In the genomic region with DNA sequence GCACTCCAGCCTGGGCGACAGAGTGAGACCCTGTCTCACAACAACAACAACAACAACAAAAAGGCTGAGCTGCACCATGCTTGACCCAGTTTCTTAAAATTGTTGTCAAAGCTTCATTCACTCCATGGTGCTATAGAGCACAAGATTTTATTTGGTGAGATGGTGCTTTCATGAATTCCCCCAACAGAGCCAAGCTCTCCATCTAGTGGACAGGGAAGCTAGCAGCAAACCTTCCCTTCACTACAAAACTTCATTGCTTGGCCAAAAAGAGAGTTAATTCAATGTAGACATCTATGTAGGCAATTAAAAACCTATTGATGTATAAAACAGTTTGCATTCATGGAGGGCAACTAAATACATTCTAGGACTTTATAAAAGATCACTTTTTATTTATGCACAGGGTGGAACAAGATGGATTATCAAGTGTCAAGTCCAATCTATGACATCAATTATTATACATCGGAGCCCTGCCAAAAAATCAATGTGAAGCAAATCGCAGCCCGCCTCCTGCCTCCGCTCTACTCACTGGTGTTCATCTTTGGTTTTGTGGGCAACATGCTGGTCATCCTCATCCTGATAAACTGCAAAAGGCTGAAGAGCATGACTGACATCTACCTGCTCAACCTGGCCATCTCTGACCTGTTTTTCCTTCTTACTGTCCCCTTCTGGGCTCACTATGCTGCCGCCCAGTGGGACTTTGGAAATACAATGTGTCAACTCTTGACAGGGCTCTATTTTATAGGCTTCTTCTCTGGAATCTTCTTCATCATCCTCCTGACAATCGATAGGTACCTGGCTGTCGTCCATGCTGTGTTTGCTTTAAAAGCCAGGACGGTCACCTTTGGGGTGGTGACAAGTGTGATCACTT, we compare ENCODE assay signal across 9 cellular contexts. TPM values are rescaled to one million over a fixed set of nuclear protein-coding genes. Genes with fewer than 3 reads are reported as not detected.
DNase-seq lines count a peak whose midpoint lies in the region; ATAC-seq, FAIRE-seq and TF ChIP-seq lines count a peak whose summit lies in the region.
"Had no signal": no experiment of that assay in that cellular context is flagged by ENCODE, and none has a peak within 500 bp of the region (broad histone marks: within the 10 kb centered on the region; RNA-seq: fewer than 3 reads in every experiment).

No MANE protein-coding gene starts in this region.

- no peaks in the 10 kb centered on the region for H3K9me3 ChIP-seq in right lobe of liver

- 53% methylated on average over 7 of the region's 9 CpGs for WGBS in right lobe of liver (ENCODE audit: insufficient coverage, low coverage, low lambda C conversion rate, missing lambda C conversion rate)

- peak in 3 of 4 donors; percentile 26 to 52 (median 48) for ATAC-seq in right lobe of liver
- no peak for ATAC-seq in GM18868 (IDR thresholded peaks at IDR 0.05; ENCODE audit: unreplicated experiment)
- ATAC-seq in HG03280 (IDR thresholded peaks at IDR 0.05; ENCODE audit: unreplicated experiment), result no peak
- no peak for ATAC-seq in HG03196 (IDR thresholded peaks at IDR 0.05; ENCODE audit: unreplicated experiment)
- no peak for ATAC-seq in activated naive CD8-positive, alpha-beta T cell treated with anti-CD3 and anti-CD28 coated beads, Interleukin-2, amount 50 U/mL, for 24 hours

- peak overlapping the region; percentile 58 for H3K4me3 Mint-ChIP-seq in activated T-helper 1 cell treated with anti-CD3 and anti-CD28 coated beads, Interleukin-12 subunit alpha, Interleukin-12 subunit beta, Interleukin-2, Interleukin-4 antibody, amounts not matched to agents 30 ng/mL and 10 ng/mL and 1 ng/mL, durations not matched to agents 14 hours and 24 hours and 36 hours
- no peak overlapping the region for H3K4me3 Mint-ChIP-seq in activated naive CD8-positive, alpha-beta T cell treated with anti-CD3 and anti-CD28 coated beads, Interleukin-2, amount 50 U/mL, for 24 hours

- no peaks in the 10 kb centered on the region for H3K36me3 ChIP-seq in right lobe of liver

- TF ChIP-seq CTCF in D721Med (IDR thresholded peaks at IDR 0.05; ENCODE audit: insufficient read depth, missing control alignments), result peak; percentile 18
- TF ChIP-seq CTCF in right lobe of liver (IDR thresholded peaks at IDR 0.05), result peak; percentile 27 to 40 (median 32)

- no peak overlapping the region for H3K4me3 ChIP-seq in right lobe of liver

- peak overlapping the region; percentile 22 for H3K27ac Mint-ChIP-seq in activated T-helper 1 cell treated with anti-CD3 and anti-CD28 coated beads, Interleukin-12 subunit alpha, Interleukin-12 subunit beta, Interleukin-2, Interleukin-4 antibody, amounts not matched to agents 30 ng/mL and 10 ng/mL and 1 ng/mL, durations not matched to agents 14 hours and 24 hours and 36 hours
- no peak overlapping the region for H3K27ac Mint-ChIP-seq in activated naive CD8-positive, alpha-beta T cell treated with anti-CD3 and anti-CD28 coated beads, Interleukin-2, amount 50 U/mL, for 24 hours

- peaks cover 18% of the 10 kb centered on the region for H3K36me3 Mint-ChIP-seq in activated T-helper 1 cell treated with anti-CD3 and anti-CD28 coated beads, Interleukin-12 subunit alpha, Interleukin-12 subunit beta, Interleukin-2, Interleukin-4 antibody, amounts not matched to agents 30 ng/mL and 10 ng/mL and 1 ng/mL, durations not matched to agents 14 hours and 24 hours and 36 hours (ENCODE audit: low read depth)
- no peaks in the 10 kb centered on the region for H3K36me3 Mint-ChIP-seq in activated naive CD8-positive, alpha-beta T cell treated with anti-CD3 and anti-CD28 coated beads, Interleukin-2, amount 50 U/mL, for 24 hours (ENCODE audit: low read depth)

- peaks cover 6% of the 10 kb centered on the region for H3K27me3 Mint-ChIP-seq in activated T-helper 1 cell treated with anti-CD3 and anti-CD28 coated beads, Interleukin-12 subunit alpha, Interleukin-12 subunit beta, Interleukin-2, Interleukin-4 antibody, amounts not matched to agents 30 ng/mL and 10 ng/mL and 1 ng/mL, durations not matched to agents 14 hours and 24 hours and 36 hours (ENCODE audit: insufficient read depth)
- H3K27me3 Mint-ChIP-seq in activated naive CD8-positive, alpha-beta T cell treated with anti-CD3 and anti-CD28 coated beads, Interleukin-2, amount 50 U/mL, for 24 hours, result peaks cover 20% of the 10 kb centered on the region

- TF ChIP-seq POLR2A in right lobe of liver (IDR thresholded peaks at IDR 0.05), result no peak

- FAIRE-seq in D721Med (lab: Jason Lieb, UNC) (no peak), HTR-8/SVneo (lab: Jason Lieb, UNC) (no peak)

- no peak overlapping the region for H3K27ac ChIP-seq in right lobe of liver

- DNase-seq in D721Med (ENCODE audit: insufficient read length, low spot score) (no peak), HTR-8/SVneo (ENCODE audit: insufficient read length, low spot score) (peak; percentile 32), right lobe of liver (no peak)
- peak; percentile 31 for DNase-seq in activated T-helper 1 cell treated with anti-CD3 and anti-CD28 coated beads, Interleukin-12 subunit alpha, Interleukin-12 subunit beta, Interleukin-2, Interleukin-4 antibody, amounts not matched to agents 30 ng/mL and 10 ng/mL and 1 ng/mL, durations not matched to agents 14 hours and 24 hours and 36 hours (ENCODE audit: low spot score)
- DNase-seq in activated naive CD8-positive, alpha-beta T cell treated with anti-CD3 and anti-CD28 coated beads, Interleukin-2, amount 50 U/mL, for 24 hours, result no peak

- peaks cover 84% of the 10 kb centered on the region for H3K4me1 Mint-ChIP-seq in activated T-helper 1 cell treated with anti-CD3 and anti-CD28 coated beads, Interleukin-12 subunit alpha, Interleukin-12 subunit beta, Interleukin-2, Interleukin-4 antibody, amounts not matched to agents 30 ng/mL and 10 ng/mL and 1 ng/mL, durations not matched to agents 14 hours and 24 hours and 36 hours (ENCODE audit: low read depth)
- peaks cover 53% of the 10 kb centered on the region for H3K4me1 Mint-ChIP-seq in activated naive CD8-positive, alpha-beta T cell treated with anti-CD3 and anti-CD28 coated beads, Interleukin-2, amount 50 U/mL, for 24 hours

- intact Hi-C loops in activated T-helper 1 cell treated with anti-CD3 and anti-CD28 coated beads, Interleukin-12 subunit alpha, Interleukin-12 subunit beta, Interleukin-2, Interleukin-4 antibody, amounts not matched to agents 30 ng/mL and 10 ng/mL and 1 ng/mL, durations not matched to agents 14 hours and 24 hours and 36 hours (cut with micrococcal nuclease), result loop anchor here (1.0 to 5.0 kb wide), 5 partner anchors 96 to 433 kb away; no protein-coding TSS in a partner anchor
- intact Hi-C loops in right lobe of liver (cut with DNase I), result no loop called here

- no peaks in the 10 kb centered on the region for H3K27me3 ChIP-seq in right lobe of liver

- H3K4me1 ChIP-seq in right lobe of liver, result no peaks in the 10 kb centered on the region

- no peaks in the 10 kb centered on the region for H3K9me3 Mint-ChIP-seq in activated T-helper 1 cell treated with anti-CD3 and anti-CD28 coated beads, Interleukin-12 subunit alpha, Interleukin-12 subunit beta, Interleukin-2, Interleukin-4 antibody, amounts not matched to agents 30 ng/mL and 10 ng/mL and 1 ng/mL, durations not matched to agents 14 hours and 24 hours and 36 hours
- H3K9me3 Mint-ChIP-seq in activated naive CD8-positive, alpha-beta T cell treated with anti-CD3 and anti-CD28 coated beads, Interleukin-2, amount 50 U/mL, for 24 hours, result no peaks in the 10 kb centered on the region

RNA-seq across cellular contexts. Expression of a gene that starts 2.0 kb away (rescaled TPM):
- 5.8 TPM in 2 replicates for total RNA-seq in activated T-helper 1 cell treated with anti-CD3 and anti-CD28 coated beads, Interleukin-12 subunit alpha, Interleukin-12 subunit beta, Interleukin-2, Interleukin-4 antibody, amounts not matched to agents 30 ng/mL and 10 ng/mL and 1 ng/mL, durations not matched to agents 14 hours and 24 hours and 36 hours
- total RNA-seq in right lobe of liver, result 1 to 10 TPM in 2 of 6 experiments, under 1 TPM in 4; 0.22 to 2.0 (median 0.43) TPM
- total RNA-seq: lung microvascular endothelial cell had no signal

RNA-seq across cellular contexts. Expression of a gene that starts 18.8 kb away (rescaled TPM):
- 20.6 and 21.0 TPM in 2 replicates for total RNA-seq in activated T-helper 1 cell treated with anti-CD3 and anti-CD28 coated beads, Interleukin-12 subunit alpha, Interleukin-12 subunit beta, Interleukin-2, Interleukin-4 antibody, amounts not matched to agents 30 ng/mL and 10 ng/mL and 1 ng/mL, durations not matched to agents 14 hours and 24 hours and 36 hours
- 1 to 10 TPM in 3 of 6 experiments, under 1 TPM in 3; 0.66 to 1.5 (median 0.92) TPM for total RNA-seq in right lobe of liver
- total RNA-seq: lung microvascular endothelial cell had no signal

RNA-seq across cellular contexts. Expression of a gene that starts 34.3 kb away (rescaled TPM):
- total RNA-seq in activated T-helper 1 cell treated with anti-CD3 and anti-CD28 coated beads, Interleukin-12 subunit alpha, Interleukin-12 subunit beta, Interleukin-2, Interleukin-4 antibody, amounts not matched to agents 30 ng/mL and 10 ng/mL and 1 ng/mL, durations not matched to agents 14 hours and 24 hours and 36 hours, result 2.2 and 3.9 TPM in 2 replicates
- total RNA-seq in right lobe of liver, result 1 to 10 TPM in 3 of 6 experiments, under 1 TPM in 3; 0.30 to 2.8 (median 1.3) TPM

Comparison
In these comparisons a context has a peak if more than half of its experiments do, and no peak if none do; other contexts are left out.
1. DNase-seq: peak in HTR-8/SVneo (single experiment) and activated T-helper 1 cell treated with anti-CD3 and anti-CD28 coated beads, Interleukin-12 subunit alpha, Interleukin-12 subunit beta, Interleukin-2, Interleukin-4 antibody, amounts not matched to agents 30 ng/mL and 10 ng/mL and 1 ng/mL, durations not matched to agents 14 hours and 24 hours and 36 hours (single experiment); none in D721Med (single experiment), right lobe of liver (0 of 3) and activated naive CD8-positive, alpha-beta T cell treated with anti-CD3 and anti-CD28 coated beads, Interleukin-2, amount 50 U/mL, for 24 hours (single experiment).
2. ATAC-seq: peak in right lobe of liver (3 of 4); none in GM18868 (single experiment), HG03280 (single experiment), HG03196 (single experiment) and activated naive CD8-positive, alpha-beta T cell treated with anti-CD3 and anti-CD28 coated beads, Interleukin-2, amount 50 U/mL, for 24 hours (single experiment).